15 cellular contexts compared by ENCODE assay signal in the genomic region with DNA sequence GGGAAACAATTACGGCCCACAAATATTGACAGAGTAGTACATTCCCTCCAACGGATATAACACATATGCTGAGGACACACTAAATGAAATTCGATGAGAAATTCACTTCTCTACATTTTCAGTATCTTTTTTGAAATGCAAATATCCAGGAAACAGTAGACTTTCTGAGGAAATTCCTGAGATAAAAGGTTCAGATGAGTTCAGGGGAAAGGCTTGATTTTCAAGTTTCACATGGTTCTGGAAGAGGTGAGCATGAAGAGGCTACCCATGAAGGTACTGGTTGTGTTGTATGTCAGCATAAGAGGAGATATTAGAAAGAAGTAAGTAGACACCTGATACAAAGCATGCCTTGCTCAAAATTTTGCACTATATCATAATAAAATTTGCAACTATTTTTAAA.
"Had no signal": no experiment of that assay in that cellular context is flagged by ENCODE, and none has a peak within 500 bp of the region (broad histone marks: within the 10 kb centered on the region; RNA-seq: fewer than 3 reads in every experiment).

No MANE protein-coding gene starts in this region.

- H3K4me3 Mint-ChIP-seq: activated CD8-positive, alpha-beta memory T cell treated with anti-CD3 and anti-CD28 coated beads, Interleukin-2, amount 10 ng/mL, durations not matched to agents 7 days and 5 days; activated naive CD8-positive, alpha-beta T cell; activated T-cell treated with anti-CD3 and anti-CD28 coated beads, Interleukin-2, amount 50 U/mL, for 4 hours; naive B cell had no signal

- H3K4me3 ChIP-seq: breast epithelium, gastrocnemius medialis, stomach, thoracic aorta had no signal

- H3K27me3 ChIP-seq: breast epithelium, gastrocnemius medialis, stomach had no signal

- H3K9me3 ChIP-seq: breast epithelium, gastrocnemius medialis, stomach, thoracic aorta had no signal

- H3K36me3 ChIP-seq: breast epithelium, gastrocnemius medialis, stomach, thoracic aorta had no signal

- H3K4me1 ChIP-seq: breast epithelium, gastrocnemius medialis, stomach had no signal

- H3K27ac Mint-ChIP-seq: activated CD8-positive, alpha-beta memory T cell treated with anti-CD3 and anti-CD28 coated beads, Interleukin-2, amount 10 ng/mL, durations not matched to agents 7 days and 5 days; activated naive CD8-positive, alpha-beta T cell; naive B cell had no signal

- ATAC-seq: activated CD8-positive, alpha-beta memory T cell treated with anti-CD3 and anti-CD28 coated beads, Interleukin-2, amount 10 ng/mL, durations not matched to agents 7 days and 5 days; activated T-cell treated with anti-CD3 and anti-CD28 coated beads, Interleukin-2, amount 50 U/mL, for 4 hours; gastrocnemius medialis had no signal

- H3K9me3 Mint-ChIP-seq: naive B cell had no signal

- H3K36me3 Mint-ChIP-seq: activated CD8-positive, alpha-beta memory T cell treated with anti-CD3 and anti-CD28 coated beads, Interleukin-2, amount 10 ng/mL, durations not matched to agents 7 days and 5 days; activated naive CD8-positive, alpha-beta T cell; naive B cell had no signal

- DNase-seq: activated CD4-positive, alpha-beta T cell treated with anti-CD3 and anti-CD28 coated beads, Interleukin-2, amount 50 U/mL, for 4 hours; activated CD4-positive, CD25-positive, alpha-beta regulatory T cell treated with anti-CD3 and anti-CD28 coated beads, Interleukin-2, amount 50 U/mL, for 72 hours; activated CD8-positive, alpha-beta memory T cell treated with anti-CD3 and anti-CD28 coated beads, Interleukin-2, amount 10 ng/mL, durations not matched to agents 7 days and 5 days; activated effector memory CD4-positive, alpha-beta T cell treated with anti-CD3 and anti-CD28 coated beads, Interleukin-2, amount 50 U/mL, for 16 hours; activated T-cell treated with anti-CD3 and anti-CD28 coated beads, Interleukin-2, amount 50 U/mL, for 4 hours; gastrocnemius medialis; kidney glomerular epithelial cell; naive B cell; retina; stimulated activated CD4-positive, alpha-beta T cell treated with anti-CD3 and anti-CD28 coated beads, Interleukin-4, amount 100 ng/mL, for 4 hours; stomach; T-helper 2 cell had no signal

- H3K27ac ChIP-seq: breast epithelium, gastrocnemius medialis, thoracic aorta had no signal
